17 cellular contexts compared by ENCODE assay signal in genomic region chrX:24468245-24468644, GRCh38. TPM values are rescaled to one million over a fixed set of nuclear protein-coding genes. Genes with fewer than 3 reads are reported as not detected.
DNase-seq lines count a peak whose midpoint lies in the region; ATAC-seq and TF ChIP-seq lines count a peak whose summit lies in the region.
"Had no signal": no experiment of that assay in that cellular context is flagged by ENCODE, and none has a peak within 500 bp of the region (broad histone marks: within the 10 kb centered on the region; RNA-seq: fewer than 3 reads in every experiment).

No MANE protein-coding gene starts in this region.

- POLR2A ChIA-PET in CD4-positive, alpha-beta T cell (lab: Charles Lee): interaction anchor here (6.2 kb wide), 1 partner anchor 12 kb away, joined by 142 read pairs; no protein-coding TSS in a partner anchor

- peak overlapping the region; percentile 88 for H3K4me2 ChIP-seq in DND-41 (ENCODE audit: insufficient read depth, low read length)

- no peak for TF ChIP-seq CTCF in CD4-positive, alpha-beta T cell (IDR thresholded peaks at IDR 0.05)
- TF ChIP-seq CTCF in DND-41 (IDR thresholded peaks at IDR 0.05; ENCODE audit: borderline replicate concordance, extremely low read depth, low read length, poor library complexity, severe bottlenecking) (no peak), nephron progenitor cell (IDR thresholded peaks at IDR 0.05) (no peak), dorsolateral prefrontal cortex (IDR thresholded peaks at IDR 0.05 in 54 of 56, conservative IDR thresholded peaks at IDR 0.05 in 2 of 56; ENCODE audit: low read depth in 1 of 56, partially characterized antibody in 56 of 56) (no peak)

- peak overlapping the region; percentile 95 for H3K27ac Mint-ChIP-seq in CD4-positive, alpha-beta T cell
- H3K27ac Mint-ChIP-seq in activated naive CD8-positive, alpha-beta T cell treated with anti-CD3 and anti-CD28 coated beads for 36 hours: no peak overlapping the region
- no peak overlapping the region for H3K27ac Mint-ChIP-seq in nephron progenitor cell

- H3K79me2 ChIP-seq in DND-41 (ENCODE audit: insufficient read depth, low read length): peaks cover 69% of the 10 kb centered on the region

- no peaks in the 10 kb centered on the region for H3K27me3 Mint-ChIP-seq in CD4-positive, alpha-beta T cell
- H3K27me3 Mint-ChIP-seq in activated naive CD8-positive, alpha-beta T cell treated with anti-CD3 and anti-CD28 coated beads for 36 hours: no peaks in the 10 kb centered on the region
- H3K27me3 Mint-ChIP-seq in nephron progenitor cell (ENCODE audit: low read depth, poor library complexity): peaks cover 9% of the 10 kb centered on the region

- H3K4me1 Mint-ChIP-seq in CD4-positive, alpha-beta T cell (ENCODE audit: low read depth): peaks cover 55% of the 10 kb centered on the region
- H3K4me1 Mint-ChIP-seq in activated naive CD8-positive, alpha-beta T cell treated with anti-CD3 and anti-CD28 coated beads for 36 hours: peaks cover 47% of the 10 kb centered on the region
- H3K4me1 Mint-ChIP-seq in nephron progenitor cell: peaks cover 57% of the 10 kb centered on the region

- CTCF ChIA-PET in CD4-positive, alpha-beta T cell (lab: Charles Lee): interaction anchor here (1.3 kb wide), 1 partner anchor 30 kb away, joined by 4 read pairs; no protein-coding TSS in a partner anchor

- H2AFZ ChIP-seq in DND-41 (ENCODE audit: low read depth, low read length): no peak overlapping the region

- DNase-seq in CD4-positive, alpha-beta T cell: no peak
- DNase-seq in DND-41 (no peak), nephron progenitor cell (no peak), DMS 273 (lab: John Stamatoyannopoulos, UW; ENCODE audit: unreplicated experiment) (no peak), dorsolateral prefrontal cortex (no peak), NCI-H1048 (lab: John Stamatoyannopoulos, UW) (no peak)
- no peak for DNase-seq in activated naive CD8-positive, alpha-beta T cell treated with anti-CD3 and anti-CD28 coated beads for 36 hours
- DNase-seq: hippocampal formation; kidney glomerular epithelial cell; NCI-H2029; NCI-H510A treated with DMSO at 0.1 percent for 48 hours; ovary; PC-3; stimulated activated CD4-positive, alpha-beta T cell treated with anti-CD3 and anti-CD28 coated beads, Interleukin-4, amount 100 ng/mL, for 4 hours; T1000 had no signal

- H3K4me1 ChIP-seq in DND-41 (ENCODE audit: insufficient read depth, low read length): peaks cover 40% of the 10 kb centered on the region

- peak overlapping the region; percentile 61 for H3K4me3 Mint-ChIP-seq in CD4-positive, alpha-beta T cell
- H3K4me3 Mint-ChIP-seq in activated naive CD8-positive, alpha-beta T cell treated with anti-CD3 and anti-CD28 coated beads for 36 hours: peak overlapping the region; percentile 29
- peak overlapping the region; percentile 60 for H3K4me3 Mint-ChIP-seq in nephron progenitor cell

- H3K4me3 ChIP-seq in DND-41 (ENCODE audit: low read depth in 1 of 2, low read length in 2 of 2) (0 out of 4 replicates have a peak overlapping the region, but pooled peaks of 1 of the 2 experiments have one; percentile 12), dorsolateral prefrontal cortex (peak overlapping the region in 4 of 59 donors; percentile 2 to 10 (median 4))
- H3K4me3 ChIP-seq: ovary, SJSA1, skin epidermis had no signal

- H3K36me3 Mint-ChIP-seq in CD4-positive, alpha-beta T cell (ENCODE audit: low read depth): no peaks in the 10 kb centered on the region
- H3K36me3 Mint-ChIP-seq in activated naive CD8-positive, alpha-beta T cell treated with anti-CD3 and anti-CD28 coated beads for 36 hours: peaks cover 5% of the 10 kb centered on the region
- no peaks in the 10 kb centered on the region for H3K36me3 Mint-ChIP-seq in nephron progenitor cell (ENCODE audit: low read depth)

- H3K9ac ChIP-seq in DND-41 (ENCODE audit: low read depth, low read length): no peak overlapping the region

- no peaks in the 10 kb centered on the region for H3K9me3 ChIP-seq in CD4-positive, alpha-beta T cell (ENCODE audit: control insufficient read depth, low read length)
- H3K9me3 ChIP-seq in DND-41 (ENCODE audit: insufficient read depth, low read length, severe bottlenecking): no peaks in the 10 kb centered on the region
- H3K9me3 ChIP-seq: ovary, SJSA1 had no signal

- peak overlapping the region; percentile 10 for H3K27ac ChIP-seq in CD4-positive, alpha-beta T cell (ENCODE audit: low read depth, low read length)
- no peak overlapping the region for H3K27ac ChIP-seq in DND-41 (ENCODE audit: low read length)
- H3K27ac ChIP-seq in dorsolateral prefrontal cortex: peak overlapping the region in 4 of 59 donors; percentile 9 to 27 (median 18)
- H3K27ac ChIP-seq: SJSA1, skin epidermis had no signal

- H4K20me1 ChIP-seq in DND-41 (ENCODE audit: insufficient read depth, low read length): no peaks in the 10 kb centered on the region

- H3K27me3 ChIP-seq in CD4-positive, alpha-beta T cell (ENCODE audit: control insufficient read depth, insufficient read depth, low read length): no peaks in the 10 kb centered on the region
- H3K27me3 ChIP-seq in DND-41 (ENCODE audit: insufficient read depth, low read length, poor library complexity) (no peaks in the 10 kb centered on the region), dorsolateral prefrontal cortex (peaks cover 0 to 22% (median 0%) of the 10 kb centered on the region in 45 donors)
- H3K27me3 ChIP-seq: ovary, SJSA1 had no signal

- intact Hi-C loops in CD4-positive, alpha-beta T cell (cut with DNase I, micrococcal nuclease): loop anchor here in 1 of 2 experiments (10.0 kb wide), 1 partner anchor 313 kb away; no protein-coding TSS in a partner anchor
- intact Hi-C loops in dorsolateral prefrontal cortex (cut with DNase I): no loop called here

- H3K36me3 ChIP-seq in DND-41 (ENCODE audit: insufficient read depth, low read length): no peaks in the 10 kb centered on the region; the same call in 1 of the 2 replicates
- H3K36me3 ChIP-seq: ovary, SJSA1 had no signal

- no peak for ATAC-seq in CD4-positive, alpha-beta T cell (ENCODE audit: poor library complexity)
- no peak for ATAC-seq in DND-41 (ENCODE audit: insufficient read depth, low read depth)
- ATAC-seq: PC-3 had no signal

- no peaks in the 10 kb centered on the region for H3K9me3 Mint-ChIP-seq in CD4-positive, alpha-beta T cell
- H3K9me3 Mint-ChIP-seq in activated naive CD8-positive, alpha-beta T cell treated with anti-CD3 and anti-CD28 coated beads for 36 hours: no peaks in the 10 kb centered on the region
- H3K9me3 Mint-ChIP-seq in nephron progenitor cell: no peaks in the 10 kb centered on the region

RNA-seq across cellular contexts. Expression of gene PDK3, which starts 3.2 kb away (rescaled TPM):
- 10 to 100 TPM; 12.5 to 12.6 TPM for total RNA-seq in CD4-positive, alpha-beta T cell
- total RNA-seq in activated naive CD8-positive, alpha-beta T cell treated with anti-CD3 and anti-CD28 coated beads for 36 hours: 10 to 100 TPM; 37.3 to 38.2 TPM
- 10 to 100 TPM; 17.9 to 81.3 (median 52.4) TPM for total RNA-seq in dorsolateral prefrontal cortex
